In genomic region chr3:29465836-29466235, GRCh38 we compare ENCODE assay signal across 14 cellular contexts.
DNase-seq lines count a peak whose midpoint lies in the region; ATAC-seq and TF ChIP-seq lines count a peak whose summit lies in the region.
"Had no signal": no experiment of that assay in that cellular context is flagged by ENCODE, and none has a peak within 500 bp of the region (broad histone marks: within the 10 kb centered on the region; RNA-seq: fewer than 3 reads in every experiment).

No MANE protein-coding gene starts in this region.

- TF ChIP-seq CTCF in fibroblast of the aortic adventitia (IDR thresholded peaks at IDR 0.05; ENCODE audit: insufficient read depth, low read length) (no peak), osteocyte (IDR thresholded peaks at IDR 0.05) (no peak)

- H3K36me3 Mint-ChIP-seq in osteocyte (ENCODE audit: unreplicated experiment) = peaks cover 9% of the 10 kb centered on the region
- no peaks in the 10 kb centered on the region for H3K36me3 Mint-ChIP-seq in activated CD8-positive, alpha-beta memory T cell treated with anti-CD3 and anti-CD28 coated beads, Interleukin-2, amount 10 ng/mL, durations not matched to agents 7 days and 5 days

- CTCF ChIA-PET in activated CD8-positive, alpha-beta memory T cell treated with anti-CD3 and anti-CD28 coated beads, Interleukin-2, amount 10 ng/mL, durations not matched to agents 7 days and 5 days (lab: Charles Lee) = no interaction called here

- peak; percentile 81 for ATAC-seq in SK-N-SH treated with all-trans-retinoic acid at 6 μM for 48 hours
- ATAC-seq in HG02678 (IDR thresholded peaks at IDR 0.05; ENCODE audit: unreplicated experiment) = no peak
- ATAC-seq in activated CD8-positive, alpha-beta memory T cell treated with anti-CD3 and anti-CD28 coated beads, Interleukin-2, amount 10 ng/mL, durations not matched to agents 7 days and 5 days = no peak
- ATAC-seq: Panc1 had no signal

- H3K9me3 Mint-ChIP-seq in osteocyte (ENCODE audit: unreplicated experiment) = no peaks in the 10 kb centered on the region
- H3K9me3 Mint-ChIP-seq in activated CD8-positive, alpha-beta memory T cell treated with anti-CD3 and anti-CD28 coated beads, Interleukin-2, amount 10 ng/mL, durations not matched to agents 7 days and 5 days (ENCODE audit: low read depth) = peaks cover 2% of the 10 kb centered on the region

- peak overlapping the region; percentile 56 for H3K4me3 Mint-ChIP-seq in osteocyte (ENCODE audit: unreplicated experiment)
- no peak overlapping the region for H3K4me3 Mint-ChIP-seq in activated CD8-positive, alpha-beta memory T cell treated with anti-CD3 and anti-CD28 coated beads, Interleukin-2, amount 10 ng/mL, durations not matched to agents 7 days and 5 days
- H3K4me3 Mint-ChIP-seq: activated CD4-positive, alpha-beta memory T cell treated with anti-CD3 and anti-CD28 coated beads, Interleukin-2, amount 10 ng/mL, durations not matched to agents 7 days and 5 days had no signal

- H3K4me3 ChIP-seq in fibroblast of the aortic adventitia (ENCODE audit: low read depth, low read length) = no peak overlapping the region
- H3K4me3 ChIP-seq: colonic mucosa, lung had no signal

- no peaks in the 10 kb centered on the region for H3K27me3 Mint-ChIP-seq in osteocyte (ENCODE audit: unreplicated experiment)
- H3K27me3 Mint-ChIP-seq in activated CD8-positive, alpha-beta memory T cell treated with anti-CD3 and anti-CD28 coated beads, Interleukin-2, amount 10 ng/mL, durations not matched to agents 7 days and 5 days = no peaks in the 10 kb centered on the region
- H3K27me3 Mint-ChIP-seq: activated CD4-positive, alpha-beta memory T cell treated with anti-CD3 and anti-CD28 coated beads, Interleukin-2, amount 10 ng/mL, durations not matched to agents 7 days and 5 days had no signal

- H3K27ac Mint-ChIP-seq in osteocyte (ENCODE audit: unreplicated experiment) = peak overlapping the region; percentile 91
- H3K27ac Mint-ChIP-seq in activated CD8-positive, alpha-beta memory T cell treated with anti-CD3 and anti-CD28 coated beads, Interleukin-2, amount 10 ng/mL, durations not matched to agents 7 days and 5 days = no peak overlapping the region
- H3K27ac Mint-ChIP-seq: activated CD4-positive, alpha-beta memory T cell treated with anti-CD3 and anti-CD28 coated beads, Interleukin-2, amount 10 ng/mL, durations not matched to agents 7 days and 5 days had no signal

- DNase-seq in Daoy (ENCODE audit: low read depth) = peak; percentile 10
- peak; percentile 67 for DNase-seq in fibroblast of the aortic adventitia (ENCODE audit: low read depth)
- peak; percentile 87 for DNase-seq in osteocyte (ENCODE audit: extremely low spot score, unreplicated experiment)
- no peak for DNase-seq in GM19238 (ENCODE audit: insufficient read length, low spot score)
- DNase-seq in D341Med (ENCODE audit: low spot score) = no peak
- DNase-seq in activated CD8-positive, alpha-beta memory T cell treated with anti-CD3 and anti-CD28 coated beads, Interleukin-2, amount 10 ng/mL, durations not matched to agents 7 days and 5 days = no peak
- DNase-seq: activated CD4-positive, alpha-beta memory T cell treated with anti-CD3 and anti-CD28 coated beads, Interleukin-2, amount 10 ng/mL, durations not matched to agents 7 days and 5 days; colonic mucosa; NCI-H226; T1000 had no signal

- peaks cover 59% of the 10 kb centered on the region for H3K4me1 Mint-ChIP-seq in osteocyte (ENCODE audit: unreplicated experiment)
- H3K4me1 Mint-ChIP-seq in activated CD8-positive, alpha-beta memory T cell treated with anti-CD3 and anti-CD28 coated beads, Interleukin-2, amount 10 ng/mL, durations not matched to agents 7 days and 5 days = no peaks in the 10 kb centered on the region
- H3K4me1 Mint-ChIP-seq: activated CD4-positive, alpha-beta memory T cell treated with anti-CD3 and anti-CD28 coated beads, Interleukin-2, amount 10 ng/mL, durations not matched to agents 7 days and 5 days had no signal

TF ChIP-seq in SK-N-SH treated with all-trans-retinoic acid at 6 μM for 48 hours, 23 proteins besides CTCF, POLR2A, EP300 and RAD21:
- TF ChIP-seq ISL1 (CRISPR knock-in tag; IDR thresholded peaks at IDR 0.05) = no peak
- TF ChIP-seq ZNF8 (CRISPR knock-in tag; IDR thresholded peaks at IDR 0.05) = no peak
- no peak for TF ChIP-seq GLIS3 (CRISPR knock-in tag; IDR thresholded peaks at IDR 0.05)
- TF ChIP-seq, protein P1, sequence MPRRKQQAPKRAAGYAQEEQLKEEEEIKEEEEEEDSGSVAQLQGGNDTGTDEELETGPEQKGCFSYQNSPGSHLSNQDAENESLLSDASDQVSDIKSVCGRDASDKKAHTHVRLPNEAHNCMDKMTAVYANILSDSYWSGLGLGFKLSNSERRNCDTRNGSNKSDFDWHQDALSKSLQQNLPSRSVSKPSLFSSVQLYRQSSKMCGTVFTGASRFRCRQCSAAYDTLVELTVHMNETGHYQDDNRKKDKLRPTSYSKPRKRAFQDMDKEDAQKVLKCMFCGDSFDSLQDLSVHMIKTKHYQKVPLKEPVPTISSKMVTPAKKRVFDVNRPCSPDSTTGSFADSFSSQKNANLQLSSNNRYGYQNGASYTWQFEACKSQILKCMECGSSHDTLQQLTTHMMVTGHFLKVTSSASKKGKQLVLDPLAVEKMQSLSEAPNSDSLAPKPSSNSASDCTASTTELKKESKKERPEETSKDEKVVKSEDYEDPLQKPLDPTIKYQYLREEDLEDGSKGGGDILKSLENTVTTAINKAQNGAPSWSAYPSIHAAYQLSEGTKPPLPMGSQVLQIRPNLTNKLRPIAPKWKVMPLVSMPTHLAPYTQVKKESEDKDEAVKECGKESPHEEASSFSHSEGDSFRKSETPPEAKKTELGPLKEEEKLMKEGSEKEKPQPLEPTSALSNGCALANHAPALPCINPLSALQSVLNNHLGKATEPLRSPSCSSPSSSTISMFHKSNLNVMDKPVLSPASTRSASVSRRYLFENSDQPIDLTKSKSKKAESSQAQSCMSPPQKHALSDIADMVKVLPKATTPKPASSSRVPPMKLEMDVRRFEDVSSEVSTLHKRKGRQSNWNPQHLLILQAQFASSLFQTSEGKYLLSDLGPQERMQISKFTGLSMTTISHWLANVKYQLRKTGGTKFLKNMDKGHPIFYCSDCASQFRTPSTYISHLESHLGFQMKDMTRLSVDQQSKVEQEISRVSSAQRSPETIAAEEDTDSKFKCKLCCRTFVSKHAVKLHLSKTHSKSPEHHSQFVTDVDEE (CRISPR knock-in tag; IDR thresholded peaks at IDR 0.05) = no peak
- TF ChIP-seq RARB (CRISPR knock-in tag; IDR thresholded peaks at IDR 0.05) = no peak
- TF ChIP-seq CSRNP3 (CRISPR knock-in tag; IDR thresholded peaks at IDR 0.05) = no peak
- no peak for TF ChIP-seq ZNF565 (CRISPR knock-in tag; conservative IDR thresholded peaks at IDR 0.05; ENCODE audit: low read depth)
- TF ChIP-seq ZNF70 (CRISPR knock-in tag; IDR thresholded peaks at IDR 0.05) = no peak
- TF ChIP-seq TOX (CRISPR knock-in tag; IDR thresholded peaks at IDR 0.05; ENCODE audit: borderline replicate concordance) = no peak
- no peak for TF ChIP-seq ZFP3 (CRISPR knock-in tag; IDR thresholded peaks at IDR 0.05)

Comparison
In these comparisons a context has a peak if more than half of its experiments do, and no peak if none do; other contexts are left out.
1. DNase-seq: peak in Daoy (single experiment), fibroblast of the aortic adventitia (single experiment) and osteocyte (single experiment); none in GM19238 (single experiment), D341Med (single experiment) and activated CD8-positive, alpha-beta memory T cell treated with anti-CD3 and anti-CD28 coated beads, Interleukin-2, amount 10 ng/mL, durations not matched to agents 7 days and 5 days (single experiment).